In genomic region chr15:40992825-40993224, GRCh38 we compare ENCODE assay signal across 1 cellular context.
TF ChIP-seq lines count a peak whose summit lies in the region.

No MANE protein-coding gene starts in this region.

TF ChIP-seq in GM23338, 12 proteins besides CTCF, POLR2A, EP300 and RAD21:
- TF ChIP-seq POLR2AphosphoS5 (IDR thresholded peaks at IDR 0.05; ENCODE audit: low read depth) (no peak), EZH2 (IDR thresholded peaks at IDR 0.05; ENCODE audit: low read depth, unreplicated experiment) (no peak), EZH2phosphoT487 (IDR thresholded peaks at IDR 0.05; ENCODE audit: unreplicated experiment) (no peak), NANOG (IDR thresholded peaks at IDR 0.05; ENCODE audit: borderline replicate concordance) (no peak), STAT1 (IDR thresholded peaks at IDR 0.05; ENCODE audit: unreplicated experiment) (no peak), CREB1 (CRISPR knock-in tag; IDR thresholded peaks at IDR 0.05; ENCODE audit: low read depth) (no peak), ZNF331 (CRISPR knock-in tag; IDR thresholded peaks at IDR 0.05; ENCODE audit: low read depth) (no peak), JUNB (IDR thresholded peaks at IDR 0.05; ENCODE audit: unreplicated experiment) (no peak), REST (IDR thresholded peaks at IDR 0.05; ENCODE audit: unreplicated experiment) (no peak), ZNF462 (CRISPR knock-in tag; IDR thresholded peaks at IDR 0.05) (no peak), ZNF114 (CRISPR knock-in tag; IDR thresholded peaks at IDR 0.05) (no peak)
- TF ChIP-seq, protein P1, sequence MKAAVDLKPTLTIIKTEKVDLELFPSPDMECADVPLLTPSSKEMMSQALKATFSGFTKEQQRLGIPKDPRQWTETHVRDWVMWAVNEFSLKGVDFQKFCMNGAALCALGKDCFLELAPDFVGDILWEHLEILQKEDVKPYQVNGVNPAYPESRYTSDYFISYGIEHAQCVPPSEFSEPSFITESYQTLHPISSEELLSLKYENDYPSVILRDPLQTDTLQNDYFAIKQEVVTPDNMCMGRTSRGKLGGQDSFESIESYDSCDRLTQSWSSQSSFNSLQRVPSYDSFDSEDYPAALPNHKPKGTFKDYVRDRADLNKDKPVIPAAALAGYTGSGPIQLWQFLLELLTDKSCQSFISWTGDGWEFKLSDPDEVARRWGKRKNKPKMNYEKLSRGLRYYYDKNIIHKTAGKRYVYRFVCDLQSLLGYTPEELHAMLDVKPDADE (IDR thresholded peaks at IDR 0.05), result no peak
